Comparison of ENCODE assay signal across 19 cellular contexts in genomic region chrY:22976273-22976672, GRCh38. TPM values are rescaled to one million over a fixed set of nuclear protein-coding genes. Genes with fewer than 3 reads are reported as not detected.
"Had no signal": no experiment of that assay in that cellular context is flagged by ENCODE, and none has a peak within 500 bp of the region (broad histone marks: within the 10 kb centered on the region; RNA-seq: fewer than 3 reads in every experiment).

No MANE protein-coding gene starts in this region.

RNA-seq across cellular contexts. Expression of gene BPY2, which starts 7.8 kb away (rescaled TPM):
- total RNA-seq: activated naive CD4-positive, alpha-beta T cell treated with anti-CD3 and anti-CD28 coated beads for 36 hours; activated naive CD8-positive, alpha-beta T cell treated with anti-CD3 and anti-CD28 coated beads, Interleukin-2, amount 10 ng/mL, durations not matched to agents 7 days and 5 days; astrocyte; chondrocyte; left cardiac atrium; left ventricle myocardium superior; lung microvascular endothelial cell; mesenteric fat pad; mucosa of descending colon; myocyte; natural killer cell treated with Interleukin-12 subunit alpha and Interleukin-12 subunit beta and Interleukin-15 and Interleukin-18, amount 100 ng/mL, for 72 hours; omental fat pad; pulmonary artery endothelial cell; right atrium auricular region; smooth muscle cell; temporal lobe; tibial nerve; ureter; WTC11 had no signal
